ENCODE assay signal across 9 cellular contexts in genomic region chr19:55319786-55320185, GRCh38. TPM values are rescaled to one million over a fixed set of nuclear protein-coding genes. Genes with fewer than 3 reads are reported as not detected.
DNase-seq lines count a peak whose midpoint lies in the region; ATAC-seq and TF ChIP-seq lines count a peak whose summit lies in the region.
"Had no signal": no experiment of that assay in that cellular context is flagged by ENCODE, and none has a peak within 500 bp of the region (broad histone marks: within the 10 kb centered on the region; RNA-seq: fewer than 3 reads in every experiment).

No MANE protein-coding gene starts in this region.

- peaks cover 6% of the 10 kb centered on the region; the same call in 1 of the 2 replicates for H3K27me3 ChIP-seq in SJCRH30
- peaks cover 42% of the 10 kb centered on the region for H3K27me3 ChIP-seq in left ventricle myocardium inferior (ENCODE audit: low read depth)
- H3K27me3 ChIP-seq in vagina: no peaks in the 10 kb centered on the region

- no peaks in the 10 kb centered on the region for H3K9me3 ChIP-seq in SJCRH30 (replicated peaks)
- no peaks in the 10 kb centered on the region for H3K9me3 ChIP-seq in left ventricle myocardium inferior (replicated peaks)
- H3K9me3 ChIP-seq in vagina: no peaks in the 10 kb centered on the region

- no peak for ATAC-seq in HG03457 (IDR thresholded peaks at IDR 0.05; ENCODE audit: unreplicated experiment)
- ATAC-seq: activated CD4-positive, CD25-positive, alpha-beta regulatory T cell treated with anti-CD3 and anti-CD28 coated beads, Interleukin-2, amount 50 U/mL, for 24 hours had no signal

- H3K27ac ChIP-seq in SJCRH30: no peak overlapping the region
- no peak overlapping the region for H3K27ac ChIP-seq in left ventricle myocardium inferior (replicated peaks)
- H3K27ac ChIP-seq in vagina: no peak overlapping the region

- DNase-seq in NCI-H1092 treated with DMSO at 0.1 percent for 48 hours (lab: John Stamatoyannopoulos, UW) (peak; percentile 0), NCI-H1092 (lab: John Stamatoyannopoulos, UW) (no peak), SJCRH30 (peak; percentile 47 to 59), left ventricle myocardium inferior (peak; percentile 38), skeletal muscle cell (ENCODE audit: low read depth) (no peak), vagina (ENCODE audit: extremely low spot score in 2 of 2) (no peak), middle frontal gyrus (ENCODE audit: extremely low spot score, low spot score) (no peak)

- H3K4me1 ChIP-seq in SJCRH30: no peaks in the 10 kb centered on the region
- H3K4me1 ChIP-seq in left ventricle myocardium inferior: no peaks in the 10 kb centered on the region
- H3K4me1 ChIP-seq in vagina: no peaks in the 10 kb centered on the region

- intact Hi-C loops in left ventricle myocardium inferior (cut with micrococcal nuclease) (no loop called here), vagina (cut with DNase I) (no loop called here)

- H3K36me3 ChIP-seq in SJCRH30 (no peaks in the 10 kb centered on the region), left ventricle myocardium inferior (no peaks in the 10 kb centered on the region), vagina (no peaks in the 10 kb centered on the region)

- TF ChIP-seq CTCF in left ventricle myocardium inferior (IDR thresholded peaks at IDR 0.05; ENCODE audit: borderline replicate concordance): no peak
- no peak for TF ChIP-seq CTCF in vagina (IDR thresholded peaks at IDR 0.05)

- TF ChIP-seq POLR2A in vagina (IDR thresholded peaks at IDR 0.05): no peak

- H3K4me3 ChIP-seq in SJCRH30: no peak overlapping the region
- H3K4me3 ChIP-seq in left ventricle myocardium inferior: peak overlapping the region; percentile 14
- peak overlapping the region; percentile 2 for H3K4me3 ChIP-seq in skeletal muscle cell (ENCODE audit: low read depth, low read length)
- H3K4me3 ChIP-seq in vagina: no peak overlapping the region

RNA-seq across cellular contexts. Expression of gene TMEM150B, which starts 5.4 kb away (rescaled TPM):
- not detected in 2 replicates for total RNA-seq in SJCRH30 (2014; rRNA removed; shearing (Covaris generic))
- total RNA-seq in left ventricle myocardium inferior (2.0 TPM), vagina (not detected)

RNA-seq across cellular contexts. Expression of gene KMT5C, which starts 19.9 kb away (rescaled TPM):
- total RNA-seq in SJCRH30 (2014; rRNA removed; shearing (Covaris generic)): 21.2 and 21.6 TPM in 2 replicates
- total RNA-seq in left ventricle myocardium inferior (5.1 TPM), vagina (19.2 TPM)

RNA-seq across cellular contexts. Expression of gene COX6B2, which starts 34.7 kb away (rescaled TPM):
- total RNA-seq in SJCRH30 (2014; rRNA removed; shearing (Covaris generic)): 0.45 TPM in 1 of 2 replicates, not detected in the other
- total RNA-seq in left ventricle myocardium inferior (not detected), vagina (5.2 TPM)

RNA-seq across cellular contexts. Expression of gene BRSK1, which starts 36.0 kb away (rescaled TPM):
- 13.2 and 15.8 TPM in 2 replicates for total RNA-seq in SJCRH30 (2014; rRNA removed; shearing (Covaris generic))
- total RNA-seq in left ventricle myocardium inferior (3.0 TPM), vagina (10.1 TPM)

RNA-seq across cellular contexts. Expression of gene HSPBP1, which starts 39.9 kb away (rescaled TPM):
- total RNA-seq in SJCRH30 (2014; rRNA removed; shearing (Covaris generic)): 39.3 and 40.8 TPM in 2 replicates
- total RNA-seq in left ventricle myocardium inferior: 29.0 TPM
- 29.5 TPM for total RNA-seq in vagina

Comparison
In these comparisons a context has a peak if more than half of its experiments do, and no peak if none do; other contexts are left out.
1. DNase-seq: peak in NCI-H1092 treated with DMSO at 0.1 percent for 48 hours (single experiment), SJCRH30 (2 of 2) and left ventricle myocardium inferior (single experiment); none in NCI-H1092 (single experiment), skeletal muscle cell (single experiment), vagina (0 of 2) and middle frontal gyrus (single experiment).
2. H3K4me3 ChIP-seq: peak in left ventricle myocardium inferior (single experiment) and skeletal muscle cell (single experiment); none in SJCRH30 (single experiment) and vagina (0 of 2).